24 cellular contexts compared by ENCODE assay signal in genomic region chr2:62393293-62393692, GRCh38.
"Had no signal": no experiment of that assay in that cellular context is flagged by ENCODE, and none has a peak within 500 bp of the region (broad histone marks: within the 10 kb centered on the region; RNA-seq: fewer than 3 reads in every experiment).

No MANE protein-coding gene starts in this region.

- H3K27me3 Mint-ChIP-seq: memory B cell had no signal

- H3K9me3 Mint-ChIP-seq: memory B cell had no signal

- ATAC-seq: gastrocnemius medialis; heart right ventricle; left cardiac atrium; left lung; left ventricle myocardium superior; lower lobe of right lung; naive thymus-derived CD4-positive, alpha-beta T cell had no signal

- H3K4me1 ChIP-seq: esophagus muscularis mucosa, gastrocnemius medialis, heart right ventricle, left lung, lower lobe of right lung had no signal

- FAIRE-seq: colon, endothelial cell of umbilical vein, islet of Langerhans, keratinocyte had no signal

- H3K9me3 ChIP-seq: esophagus muscularis mucosa, gastrocnemius medialis, heart right ventricle, left lung, lower lobe of right lung had no signal

- H3K36me3 ChIP-seq: esophagus muscularis mucosa, gastrocnemius medialis, heart right ventricle, left lung, lower lobe of right lung had no signal

- H3K4me3 Mint-ChIP-seq: memory B cell; naive thymus-derived CD4-positive, alpha-beta T cell had no signal

- H3K27me3 ChIP-seq: dorsolateral prefrontal cortex, esophagus muscularis mucosa, gastrocnemius medialis, heart right ventricle, left lung had no signal

- H3K4me3 ChIP-seq: coronary artery, dorsolateral prefrontal cortex, esophagus muscularis mucosa, gastrocnemius medialis, heart right ventricle, left lung, lower lobe of right lung had no signal

- DNase-seq: dermis blood vessel endothelial cell; dorsolateral prefrontal cortex; effector CD4-positive, alpha-beta T cell; effector memory CD4-positive, alpha-beta T cell; foreskin melanocyte; gastrocnemius medialis; glutamatergic neuron; head of caudate nucleus; heart right ventricle; hippocampal formation; left cardiac atrium; left lung; left ventricle myocardium superior; lower lobe of right lung; mesendoderm; midbrain; naive thymus-derived CD4-positive, alpha-beta T cell had no signal

- H3K27ac Mint-ChIP-seq: memory B cell; naive thymus-derived CD4-positive, alpha-beta T cell had no signal

- H3K36me3 Mint-ChIP-seq: memory B cell; naive thymus-derived CD4-positive, alpha-beta T cell had no signal

- H3K27ac ChIP-seq: coronary artery, dorsolateral prefrontal cortex, esophagus muscularis mucosa, gastrocnemius medialis, heart right ventricle, left lung, lower lobe of right lung had no signal

- H3K4me1 Mint-ChIP-seq: naive thymus-derived CD4-positive, alpha-beta T cell had no signal
